Comparison of ENCODE assay signal across 25 cellular contexts in genomic region chr7:157669768-157670345, GRCh38.
DNase-seq lines count a peak whose midpoint lies in the region; ATAC-seq and TF ChIP-seq lines count a peak whose summit lies in the region.
"Had no signal": no experiment of that assay in that cellular context is flagged by ENCODE, and none has a peak within 500 bp of the region (broad histone marks: within the 10 kb centered on the region; RNA-seq: fewer than 3 reads in every experiment).

No MANE protein-coding gene starts in this region.

- H3K4me3 ChIP-seq in Jurkat, Clone E6-1 (ENCODE audit: low read length) = peak overlapping the region; percentile 48
- no peak overlapping the region for H3K4me3 ChIP-seq in neural progenitor cell
- H3K4me3 ChIP-seq: dorsolateral prefrontal cortex, SK-N-MC, tibial nerve had no signal

- peaks cover 8% of the 10 kb centered on the region for H3K4me1 Mint-ChIP-seq in chondrocyte (ENCODE audit: low read depth)
- H3K4me1 Mint-ChIP-seq in neural progenitor cell = peaks cover 71% of the 10 kb centered on the region

- H3K27me3 ChIP-seq in neural progenitor cell = peaks cover 39% of the 10 kb centered on the region
- H3K27me3 ChIP-seq: dorsolateral prefrontal cortex, tibial nerve had no signal

- H3K9ac ChIP-seq in neural progenitor cell = no peak overlapping the region

- peaks cover 4% of the 10 kb centered on the region for H3K9me3 Mint-ChIP-seq in chondrocyte (ENCODE audit: low read depth)
- H3K9me3 Mint-ChIP-seq in neural progenitor cell = no peaks in the 10 kb centered on the region
- H3K9me3 Mint-ChIP-seq: immature natural killer cell; stimulated activated naive CD8-positive, alpha-beta T cell treated with anti-CD3 and anti-CD28 coated beads, Interleukin-15, amount 100 ng/mL, for 72 hours had no signal

- H3K4me3 Mint-ChIP-seq in chondrocyte (ENCODE audit: unreplicated experiment) (no peak overlapping the region), neural progenitor cell (no peak overlapping the region)
- H3K4me3 Mint-ChIP-seq: HFFc6, immature natural killer cell had no signal

- peak overlapping the region; percentile 51 for H3K4me2 ChIP-seq in neural progenitor cell

- peak in 2 of 3 experiments; percentile 28 to 78 for DNase-seq in NCI-H1417 (lab: John Stamatoyannopoulos, UW)
- DNase-seq in NCI-H1417 treated with DMSO at 0.1 percent for 48 hours (lab: John Stamatoyannopoulos, UW) = no peak
- peak; percentile 77 for DNase-seq in Jurkat, Clone E6-1 (ENCODE audit: low read depth, low spot score)
- DNase-seq in chondrocyte (ENCODE audit: low spot score) = peak; percentile 89
- DNase-seq in neural progenitor cell (ENCODE audit: low spot score) = peak; percentile 52
- no peak for DNase-seq in hypothalamus (lab: John Stamatoyannopoulos, UW)
- no peak for DNase-seq in NCI-H146 treated with DMSO at 0.1 percent for 48 hours (lab: John Stamatoyannopoulos, UW; ENCODE audit: unreplicated experiment)
- DNase-seq: activated CD4-positive, alpha-beta T cell treated with anti-CD3 and anti-CD28 coated beads, Interleukin-2, amount 50 U/mL, for 1 hour; amygdala; central memory CD4-positive, alpha-beta T cell; COR-L47; DMS79 treated with DMSO at 0.1 percent for 48 hours; HFFc6; immature natural killer cell; NCI-H1105; NCI-H2081 treated with DMSO at 0.1 percent for 48 hours; NK-92 treated with Interleukin-12 subunit alpha and Interleukin-12 subunit beta, amount 100 ng/mL, for 24 hours; stimulated activated CD4-positive, alpha-beta T cell treated with anti-CD3 and anti-CD28 coated beads, Interleukin-12 subunit alpha, Interleukin-12 subunit beta, amount 100 ng/mL, for 4 hours; stimulated activated naive CD8-positive, alpha-beta T cell treated with anti-CD3 and anti-CD28 coated beads, Interleukin-15, amount 100 ng/mL, for 72 hours had no signal

- no peaks in the 10 kb centered on the region for H3K36me3 ChIP-seq in neural progenitor cell
- H3K36me3 ChIP-seq: tibial nerve, WERI-Rb-1 had no signal

- peaks cover 33% of the 10 kb centered on the region for H3K4me1 ChIP-seq in neural progenitor cell
- H3K4me1 ChIP-seq: tibial nerve had no signal

- H3K27ac Mint-ChIP-seq in chondrocyte (ENCODE audit: unreplicated experiment) (no peak overlapping the region), neural progenitor cell (peak overlapping the region; percentile 90)
- H3K27ac Mint-ChIP-seq: HFFc6; immature natural killer cell; stimulated activated naive CD8-positive, alpha-beta T cell treated with anti-CD3 and anti-CD28 coated beads, Interleukin-15, amount 100 ng/mL, for 72 hours had no signal

- H2AFZ ChIP-seq in neural progenitor cell (replicated peaks) = no peak overlapping the region

- H3K9me3 ChIP-seq in neural progenitor cell (ENCODE audit: low read depth) = no peaks in the 10 kb centered on the region

- no peak overlapping the region for H3K27ac ChIP-seq in neural progenitor cell
- H3K27ac ChIP-seq: 22Rv1, dorsolateral prefrontal cortex, SK-N-MC, tibial nerve, WERI-Rb-1 had no signal

- no peak for ATAC-seq in HG03159 (IDR thresholded peaks at IDR 0.05; ENCODE audit: unreplicated experiment)
- ATAC-seq: stimulated activated naive CD8-positive, alpha-beta T cell treated with anti-CD3 and anti-CD28 coated beads, Interleukin-15, amount 100 ng/mL, for 72 hours had no signal

- H3K79me2 ChIP-seq in neural progenitor cell (ENCODE audit: low read depth) = no peaks in the 10 kb centered on the region

- no peak for TF ChIP-seq CTCF in chondrocyte (IDR thresholded peaks at IDR 0.05)
- no peak for TF ChIP-seq CTCF in neural progenitor cell (IDR thresholded peaks at IDR 0.05)

- H3K27me3 Mint-ChIP-seq in chondrocyte (ENCODE audit: low read depth) (peaks cover 36% of the 10 kb centered on the region), neural progenitor cell (ENCODE audit: insufficient read depth, low read depth) (peaks cover 6% of the 10 kb centered on the region)

- H3F3A ChIP-seq in neural progenitor cell (ENCODE audit: low read depth) = peaks cover 14% of the 10 kb centered on the region

- H3K36me3 Mint-ChIP-seq in chondrocyte (ENCODE audit: low read depth) (no peaks in the 10 kb centered on the region), neural progenitor cell (peaks cover 36% of the 10 kb centered on the region)
- H3K36me3 Mint-ChIP-seq: immature natural killer cell had no signal

- peaks cover 9% of the 10 kb centered on the region for H4K20me1 ChIP-seq in neural progenitor cell (ENCODE audit: low read depth)

Comparison
In these comparisons a context has a peak if more than half of its experiments do, and no peak if none do; other contexts are left out.
1. DNase-seq: peak in NCI-H1417 (2 of 3), Jurkat, Clone E6-1 (single experiment), chondrocyte (single experiment) and neural progenitor cell (single experiment); none in NCI-H1417 treated with DMSO at 0.1 percent for 48 hours (single experiment), hypothalamus (0 of 51) and NCI-H146 treated with DMSO at 0.1 percent for 48 hours (single experiment).